10 cellular contexts compared by ENCODE assay signal in genomic region chr3:144032531-144033234, GRCh38.
DNase-seq lines count a peak whose midpoint lies in the region; ATAC-seq and TF ChIP-seq lines count a peak whose summit lies in the region.
"Had no signal": no experiment of that assay in that cellular context is flagged by ENCODE, and none has a peak within 500 bp of the region (broad histone marks: within the 10 kb centered on the region; RNA-seq: fewer than 3 reads in every experiment).

No MANE protein-coding gene starts in this region.

- peaks cover 0 to 2% of the 10 kb centered on the region in 2 donors for H3K4me1 Mint-ChIP-seq in immature natural killer cell

- TF ChIP-seq POLR2A in right lobe of liver (IDR thresholded peaks at IDR 0.05) (no peak), tibial nerve (IDR thresholded peaks at IDR 0.05) (no peak)

- H3K4me1 ChIP-seq in right lobe of liver (peaks cover 0 to 3% (median 0%) of the 10 kb centered on the region in 4 donors), tibial nerve (no peaks in the 10 kb centered on the region)

- TF ChIP-seq EP300 in tibial nerve (IDR thresholded peaks at IDR 0.05), result no peak

- H3K27ac ChIP-seq in right lobe of liver (peak overlapping the region in 2 of 3 donors; percentile 49 to 67), tibial nerve (no peak overlapping the region)
- H3K27ac ChIP-seq: WERI-Rb-1 had no signal

- H3K27me3 ChIP-seq in right lobe of liver (no peaks in the 10 kb centered on the region), tibial nerve (no peaks in the 10 kb centered on the region)

- H3K9me3 Mint-ChIP-seq in immature natural killer cell, result peaks cover 0 to 2% (median 0%) of the 10 kb centered on the region in 6 donors

- H3K9me3 ChIP-seq in right lobe of liver (no peaks in the 10 kb centered on the region), tibial nerve (no peaks in the 10 kb centered on the region)

- DNase-seq in right lobe of liver (no peak), NCI-H774 (lab: John Stamatoyannopoulos, UW) (no peak), immature natural killer cell (no peak), SK-N-DZ (ENCODE audit: low spot score) (no peak), tibial nerve (ENCODE audit: low spot score in 2 of 2) (no peak)
- DNase-seq: NCI-H526 treated with DMSO at 0.1 percent for 48 hours, WERI-Rb-1 had no signal

- H3K4me3 ChIP-seq in right lobe of liver, result peak overlapping the region in 2 of 3 donors; percentile 22 to 23
- H3K4me3 ChIP-seq in tibial nerve, result no peak overlapping the region

- WGBS in right lobe of liver (ENCODE audit: insufficient coverage, low coverage, low lambda C conversion rate, missing lambda C conversion rate), result 32% methylated on average over 5 of the region's 5 CpGs
- WGBS in tibial nerve, 2 donors, result 82 to 83% methylated on average over 5 of the region's 5 CpGs

- no peaks in the 10 kb centered on the region for H3K36me3 Mint-ChIP-seq in immature natural killer cell

- H3K36me3 ChIP-seq in right lobe of liver (no peaks in the 10 kb centered on the region), tibial nerve (no peaks in the 10 kb centered on the region)
- H3K36me3 ChIP-seq: WERI-Rb-1 had no signal

- TF ChIP-seq CTCF in right lobe of liver (IDR thresholded peaks at IDR 0.05) (no peak), tibial nerve (IDR thresholded peaks at IDR 0.05) (no peak)

- H3K27me3 Mint-ChIP-seq in immature natural killer cell (ENCODE audit: low read depth in 3 of 3), result peaks cover 1 to 5% (median 2%) of the 10 kb centered on the region in 3 donors

- intact Hi-C loops in right lobe of liver (cut with DNase I), result no loop called here

- H3K4me3 Mint-ChIP-seq in immature natural killer cell, result peak overlapping the region in 1 of 5 donors; percentile 14

- peak; percentile 73 for ATAC-seq in GM18858 (IDR thresholded peaks at IDR 0.05; ENCODE audit: unreplicated experiment)
- peak; percentile 75 for ATAC-seq in GM21515 (IDR thresholded peaks at IDR 0.05; ENCODE audit: unreplicated experiment)
- ATAC-seq in HG03175 (IDR thresholded peaks at IDR 0.05; ENCODE audit: unreplicated experiment), result peak; percentile 76
- ATAC-seq in right lobe of liver, result peak in 3 of 4 donors; percentile 36 to 56 (median 50)

- H3K27ac Mint-ChIP-seq in immature natural killer cell, result no peak overlapping the region

Comparison
In these comparisons a context has a peak if more than half of its experiments do, and no peak if none do; other contexts are left out.
1. H3K27ac ChIP-seq: peak in right lobe of liver (2 of 3); none in tibial nerve (0 of 4).
2. H3K4me3 ChIP-seq: peak in right lobe of liver (2 of 3); none in tibial nerve (0 of 4).
3. Peak in every context shown above with its lines, with median percentiles within 50 percentile points of each other: ATAC-seq.